11 cellular contexts compared by ENCODE assay signal in the genomic region with DNA sequence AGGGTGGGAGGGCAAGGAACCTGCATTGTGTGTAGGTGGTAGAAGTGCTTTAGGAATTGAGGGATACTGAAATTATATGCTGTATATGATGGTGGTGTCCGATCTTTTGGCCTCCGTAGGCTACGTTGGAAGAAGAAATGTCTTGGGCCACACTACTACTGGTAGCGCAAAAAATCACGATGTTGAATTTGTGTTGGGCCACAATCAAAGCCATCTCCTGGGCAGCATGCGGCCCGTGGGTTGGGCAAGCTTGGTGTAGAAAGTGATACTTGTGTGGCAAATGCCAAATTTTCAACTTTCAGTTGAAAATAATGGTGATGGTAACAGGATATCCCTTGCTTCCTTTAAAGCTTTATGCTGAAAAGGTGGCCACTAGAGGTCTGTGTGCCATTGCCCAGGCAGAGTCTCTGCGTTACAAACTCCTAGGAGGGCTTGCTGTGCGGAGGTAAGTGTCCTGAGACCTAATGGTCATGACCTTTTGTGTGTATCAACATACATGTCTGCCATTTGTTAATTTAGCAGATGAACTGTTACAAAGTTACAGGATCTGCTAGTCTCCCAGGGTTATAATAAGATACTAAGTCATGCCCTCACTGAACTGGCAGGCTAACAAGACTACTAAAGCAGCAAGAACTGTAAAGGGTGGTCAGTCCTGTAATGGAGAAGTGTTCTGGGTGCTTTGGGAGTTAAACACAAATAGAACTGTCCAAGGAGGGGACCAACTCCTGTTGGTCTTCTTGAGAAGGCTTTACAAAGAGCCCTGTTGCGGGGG. TPM values are rescaled to one million over a fixed set of nuclear protein-coding genes. Genes with fewer than 3 reads are reported as not detected.
DNase-seq lines count a peak whose midpoint lies in the region; ATAC-seq and TF ChIP-seq lines count a peak whose summit lies in the region.
"Had no signal": no experiment of that assay in that cellular context is flagged by ENCODE, and none has a peak within 500 bp of the region (broad histone marks: within the 10 kb centered on the region; RNA-seq: fewer than 3 reads in every experiment).

No MANE protein-coding gene starts in this region.

- CTCF ChIA-PET in MCF 10A (lab: Yijun Ruan, JAX) (interaction anchor here (0.5 to 1.8 kb wide), 4 partner anchors 13 to 122 kb away, joined by 3 to 6 read pairs (median 3); no protein-coding TSS in a partner anchor), WTC11 (lab: Charles Lee) (no interaction called here)

- H3K9me3 Mint-ChIP-seq in MCF 10A (ENCODE audit: unreplicated experiment) (no peaks in the 10 kb centered on the region), WTC11 (no peaks in the 10 kb centered on the region)
- H3K9me3 Mint-ChIP-seq in stimulated activated naive CD8-positive, alpha-beta T cell treated with anti-CD3 and anti-CD28 coated beads, Interleukin-15, amount 100 ng/mL, for 72 hours, result no peaks in the 10 kb centered on the region

- ATAC-seq in WTC11, result no peak
- ATAC-seq in stimulated activated naive CD8-positive, alpha-beta T cell treated with anti-CD3 and anti-CD28 coated beads, Interleukin-15, amount 100 ng/mL, for 72 hours, result no peak

- intact Hi-C loops in MCF 10A (cut with micrococcal nuclease), result no loop called here
- intact Hi-C loops in breast epithelium (cut with DNase I; ENCODE audit: low total_unique reads), result no loop called here

- no peak for TF ChIP-seq POLR2A in breast epithelium (IDR thresholded peaks at IDR 0.05)

- H3K27me3 ChIP-seq in breast epithelium, result no peaks in the 10 kb centered on the region
- H3K27me3 ChIP-seq in H7 (ENCODE audit: control insufficient read depth, insufficient read depth, low read length), result no peaks in the 10 kb centered on the region
- no peaks in the 10 kb centered on the region for H3K27me3 ChIP-seq in SJCRH30
- H3K27me3 ChIP-seq: thyroid gland had no signal

- POLR2A ChIA-PET in MCF 10A (lab: Yijun Ruan, JAX), result interaction anchor here (0.6 to 2.8 kb wide), 2 partner anchors 10 to 14 kb away, joined by 3 to 14 read pairs; no protein-coding TSS in a partner anchor
- POLR2A ChIA-PET in WTC11 (lab: Charles Lee), result no interaction called here

- TF ChIP-seq CTCF in MCF 10A (IDR thresholded peaks at IDR 0.05; ENCODE audit: unreplicated experiment) (no peak), breast epithelium (IDR thresholded peaks at IDR 0.05) (no peak), WTC11 (IDR thresholded peaks at IDR 0.05) (no peak), fibroblast of the aortic adventitia (IDR thresholded peaks at IDR 0.05; ENCODE audit: insufficient read depth, low read length) (no peak)

- H3K36me3 Mint-ChIP-seq in MCF 10A (ENCODE audit: insufficient read depth, unreplicated experiment) (peaks cover 79% of the 10 kb centered on the region), WTC11 (peaks cover 79% of the 10 kb centered on the region)

- H3K27ac Mint-ChIP-seq in MCF 10A (ENCODE audit: low read depth, unreplicated experiment), result peak overlapping the region; percentile 16
- H3K27ac Mint-ChIP-seq in WTC11, result peak overlapping the region; percentile 92
- peak overlapping the region; percentile 40 to 94 for H3K27ac Mint-ChIP-seq in stimulated activated naive CD8-positive, alpha-beta T cell treated with anti-CD3 and anti-CD28 coated beads, Interleukin-15, amount 100 ng/mL, for 72 hours

- H3K4me3 Mint-ChIP-seq in MCF 10A (ENCODE audit: unreplicated experiment) (peak overlapping the region; percentile 95), WTC11 (peak overlapping the region; percentile 100)
- H3K4me3 Mint-ChIP-seq in stimulated activated naive CD8-positive, alpha-beta T cell treated with anti-CD3 and anti-CD28 coated beads, Interleukin-15, amount 100 ng/mL, for 72 hours, result peak overlapping the region; percentile 93 to 97

- H3K4me1 ChIP-seq in breast epithelium, result no peaks in the 10 kb centered on the region
- H3K4me1 ChIP-seq in SJCRH30, result peaks cover 3% of the 10 kb centered on the region; the same call in 1 of the 2 replicates

- H3K4me1 Mint-ChIP-seq in MCF 10A (ENCODE audit: insufficient read depth, unreplicated experiment), result peaks cover 29% of the 10 kb centered on the region
- peaks cover 40% of the 10 kb centered on the region for H3K4me1 Mint-ChIP-seq in WTC11
- H3K4me1 Mint-ChIP-seq in stimulated activated naive CD8-positive, alpha-beta T cell treated with anti-CD3 and anti-CD28 coated beads, Interleukin-15, amount 100 ng/mL, for 72 hours, result peaks cover 63% of the 10 kb centered on the region

- no peak for DNase-seq in MCF 10A (ENCODE audit: unreplicated experiment)
- DNase-seq in breast epithelium (ENCODE audit: low spot score in 2 of 2), result no peak
- DNase-seq in WTC11 (ENCODE audit: low spot score), result no peak
- no peak for DNase-seq in fibroblast of the aortic adventitia (ENCODE audit: low read depth)
- DNase-seq in stimulated activated naive CD8-positive, alpha-beta T cell treated with anti-CD3 and anti-CD28 coated beads, Interleukin-15, amount 100 ng/mL, for 72 hours, result no peak
- no peak for DNase-seq in H7
- no peak for DNase-seq in NCI-H2196 (lab: John Stamatoyannopoulos, UW; ENCODE audit: unreplicated experiment)
- DNase-seq in SJCRH30, result no peak
- DNase-seq: DMS79, NCI-H524 treated with DMSO at 0.1 percent for 48 hours, thyroid gland had no signal

- H3K9me3 ChIP-seq in breast epithelium, result no peaks in the 10 kb centered on the region
- no peaks in the 10 kb centered on the region for H3K9me3 ChIP-seq in SJCRH30 (replicated peaks)
- H3K9me3 ChIP-seq: thyroid gland had no signal

- no peak overlapping the region for H3K27ac ChIP-seq in breast epithelium
- H3K27ac ChIP-seq in SJCRH30, result no peak overlapping the region
- H3K27ac ChIP-seq: thyroid gland had no signal

- no peaks in the 10 kb centered on the region for H3K27me3 Mint-ChIP-seq in MCF 10A (ENCODE audit: insufficient read depth, unreplicated experiment)
- H3K27me3 Mint-ChIP-seq in WTC11 (ENCODE audit: low read depth), result no peaks in the 10 kb centered on the region
- no peaks in the 10 kb centered on the region for H3K27me3 Mint-ChIP-seq in stimulated activated naive CD8-positive, alpha-beta T cell treated with anti-CD3 and anti-CD28 coated beads, Interleukin-15, amount 100 ng/mL, for 72 hours

- no TSS peak for BruUV-seq in MCF 10A (replicated peaks; lab: Mats Ljungman, UMichigan)

- H3K36me3 ChIP-seq in breast epithelium (no peaks in the 10 kb centered on the region), H7 (replicated peaks; ENCODE audit: control insufficient read depth, insufficient read depth, low read length) (peaks cover 60% of the 10 kb centered on the region), SJCRH30 (peaks cover 75% of the 10 kb centered on the region)

- H3K4me3 ChIP-seq in breast epithelium, result peak overlapping the region in 1 of 3 donors; percentile 79
- peak overlapping the region; percentile 99 for H3K4me3 ChIP-seq in fibroblast of the aortic adventitia (ENCODE audit: low read depth, low read length)
- H3K4me3 ChIP-seq in H7 (ENCODE audit: insufficient read depth, low read depth, low read length), result no peak overlapping the region
- no peak overlapping the region for H3K4me3 ChIP-seq in SJCRH30
- H3K4me3 ChIP-seq: thyroid gland had no signal

TF ChIP-seq in WTC11, 78 proteins besides CTCF, POLR2A, EP300 and RAD21 (continues in another document):
- TF ChIP-seq TEAD4 (CRISPR knock-in tag; IDR thresholded peaks at IDR 0.05), result no peak
- TF ChIP-seq, protein P1, sequence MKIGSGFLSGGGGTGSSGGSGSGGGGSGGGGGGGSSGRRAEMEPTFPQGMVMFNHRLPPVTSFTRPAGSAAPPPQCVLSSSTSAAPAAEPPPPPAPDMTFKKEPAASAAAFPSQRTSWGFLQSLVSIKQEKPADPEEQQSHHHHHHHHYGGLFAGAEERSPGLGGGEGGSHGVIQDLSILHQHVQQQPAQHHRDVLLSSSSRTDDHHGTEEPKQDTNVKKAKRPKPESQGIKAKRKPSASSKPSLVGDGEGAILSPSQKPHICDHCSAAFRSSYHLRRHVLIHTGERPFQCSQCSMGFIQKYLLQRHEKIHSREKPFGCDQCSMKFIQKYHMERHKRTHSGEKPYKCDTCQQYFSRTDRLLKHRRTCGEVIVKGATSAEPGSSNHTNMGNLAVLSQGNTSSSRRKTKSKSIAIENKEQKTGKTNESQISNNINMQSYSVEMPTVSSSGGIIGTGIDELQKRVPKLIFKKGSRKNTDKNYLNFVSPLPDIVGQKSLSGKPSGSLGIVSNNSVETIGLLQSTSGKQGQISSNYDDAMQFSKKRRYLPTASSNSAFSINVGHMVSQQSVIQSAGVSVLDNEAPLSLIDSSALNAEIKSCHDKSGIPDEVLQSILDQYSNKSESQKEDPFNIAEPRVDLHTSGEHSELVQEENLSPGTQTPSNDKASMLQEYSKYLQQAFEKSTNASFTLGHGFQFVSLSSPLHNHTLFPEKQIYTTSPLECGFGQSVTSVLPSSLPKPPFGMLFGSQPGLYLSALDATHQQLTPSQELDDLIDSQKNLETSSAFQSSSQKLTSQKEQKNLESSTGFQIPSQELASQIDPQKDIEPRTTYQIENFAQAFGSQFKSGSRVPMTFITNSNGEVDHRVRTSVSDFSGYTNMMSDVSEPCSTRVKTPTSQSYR (CRISPR knock-in tag; IDR thresholded peaks at IDR 0.05), result no peak

RNA-seq across cellular contexts. Expression of gene RPS3, which starts 2.9 kb away (rescaled TPM):
- 3,172 and 3,444 TPM in 2 replicates for total RNA-seq in MCF 10A (2022)
- total RNA-seq in breast epithelium, result 1,000 to 10,000 TPM; 1,024 to 2,406 (median 1,978) TPM
- 3,967 to 4,516 TPM (median 4,446 TPM) in 3 replicates for total RNA-seq in WTC11 (2021)
- 2,208 and 3,605 TPM in 2 replicates for total RNA-seq in fibroblast of the aortic adventitia (ENCODE audit: low replicate concordance)
- 2,195 and 2,298 TPM in 2 replicates for total RNA-seq in H7 (2014; rRNA removed; shearing (Covaris generic))
- 2,831 and 2,945 TPM in 2 replicates for total RNA-seq in SJCRH30 (2014; rRNA removed; shearing (Covaris generic))

RNA-seq across cellular contexts. Expression of gene KLHL35, which starts 30.8 kb away (rescaled TPM):
- total RNA-seq in MCF 10A (2022), result not detected in 2 replicates
- 1 to 10 TPM; 1.6 to 2.7 (median 2.6) TPM for total RNA-seq in breast epithelium
- 0.22 to 0.60 TPM (median 0.39 TPM) in 3 replicates for total RNA-seq in WTC11 (2021)
- 3.0 and 3.8 TPM in 2 replicates for total RNA-seq in fibroblast of the aortic adventitia (ENCODE audit: low replicate concordance)
- total RNA-seq in H7 (2014; rRNA removed; shearing (Covaris generic)), result 1.2 and 2.7 TPM in 2 replicates
- not detected in 2 replicates for total RNA-seq in SJCRH30 (2014; rRNA removed; shearing (Covaris generic))

RNA-seq across cellular contexts. Expression of gene ARRB1, which starts 50.7 kb away (rescaled TPM):
- total RNA-seq in MCF 10A (2022), result 0.44 and 0.98 TPM in 2 replicates
- total RNA-seq in breast epithelium, result 10 to 100 TPM; 31.2 to 64.0 (median 42.3) TPM
- total RNA-seq in WTC11 (2021), result 81.0 to 90.1 TPM (median 82.9 TPM) in 3 replicates
- 32.0 and 36.3 TPM in 2 replicates for total RNA-seq in fibroblast of the aortic adventitia (ENCODE audit: low replicate concordance)
- total RNA-seq in H7 (2014; rRNA removed; shearing (Covaris generic)), result 110 and 116 TPM in 2 replicates
- 112 and 121 TPM in 2 replicates for total RNA-seq in SJCRH30 (2014; rRNA removed; shearing (Covaris generic))

Comparison
In these comparisons a context has a peak if more than half of its experiments do, and no peak if none do; other contexts are left out.
1. RNA of gene ARRB1, which starts 50.7 kb away (total RNA-seq): 112 to 121 TPM in SJCRH30, 110 to 116 TPM in H7, 81.0 to 90.1 TPM in WTC11, 31.2 to 64.0 TPM in breast epithelium and 32.0 to 36.3 TPM in fibroblast of the aortic adventitia; 0.44 to 0.98 TPM in MCF 10A; every median in the first group is over 10 times any median in the second.
2. H3K27ac Mint-ChIP-seq: peak in every context shown above with its lines; median percentile 92 in WTC11; 67 in stimulated activated naive CD8-positive, alpha-beta T cell treated with anti-CD3 and anti-CD28 coated beads, Interleukin-15, amount 100 ng/mL, for 72 hours; 16 in MCF 10A.
3. Peak in every context shown above with its lines, with median percentiles within 50 percentile points of each other: H3K4me3 Mint-ChIP-seq.